Comparison of ENCODE assay signal across 12 cellular contexts in the genomic region with DNA sequence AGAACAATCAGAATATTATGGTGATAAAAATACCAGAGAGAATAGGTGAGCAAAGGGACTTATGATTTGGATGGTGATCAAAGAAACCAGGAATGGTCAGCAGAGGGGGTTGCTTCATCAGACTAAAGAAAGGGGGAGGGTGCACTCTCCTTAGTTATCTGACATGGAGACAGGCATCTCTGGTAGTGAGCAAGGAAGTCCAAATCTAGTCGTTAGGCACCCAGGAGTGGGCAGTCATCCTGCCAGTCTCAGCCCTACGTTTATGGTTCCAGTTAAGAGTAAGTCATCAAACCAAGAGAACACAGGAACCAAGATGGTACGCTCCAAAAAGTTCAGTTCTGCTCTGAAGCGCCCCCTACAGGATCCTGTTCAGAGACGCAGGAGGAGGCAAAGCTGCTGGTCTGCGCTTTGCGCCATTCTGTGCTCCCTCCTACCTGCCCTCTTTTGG. TPM values are rescaled to one million over a fixed set of nuclear protein-coding genes. Genes with fewer than 3 reads are reported as not detected.
A peak's percentile ranks its signal among the peaks of the same experiment; 100 is the strongest.
DNase-seq lines count a peak whose midpoint lies in the region; ATAC-seq, FAIRE-seq and TF ChIP-seq lines count a peak whose summit lies in the region.
"Had no signal": no experiment of that assay in that cellular context is flagged by ENCODE, and none has a peak within 500 bp of the region (broad histone marks: within the 10 kb centered on the region; RNA-seq: fewer than 3 reads in every experiment).

No MANE protein-coding gene starts in this region.

- ATAC-seq in left cardiac atrium (no peak), upper lobe of right lung (no peak)
- ATAC-seq: naive thymus-derived CD8-positive, alpha-beta T cell had no signal

- no peak overlapping the region for H3K23ac ChIP-seq in H1 (ENCODE audit: insufficient read length)

- H4K20me1 ChIP-seq in Karpas-422 (ENCODE audit: insufficient read depth, low read depth, low read length) (no peaks in the 10 kb centered on the region), H1 (replicated peaks in 1 of 2; ENCODE audit: control insufficient read depth in 1 of 2, insufficient read depth in 2 of 2, low read length in 2 of 2) (no peaks in the 10 kb centered on the region)

- TF ChIP-seq RAD21 in H1 (IDR thresholded peaks at IDR 0.05 in 1 of 2, conservative IDR thresholded peaks at IDR 0.05 in 1 of 2; ENCODE audit: low read depth in 2 of 2, low read length in 2 of 2), result peak in 1 of 2 experiments; percentile 42; a peak in 2 of 4 replicates

- H3K36me3 Mint-ChIP-seq in activated T-helper 2 cell treated with anti-CD3 and anti-CD28 coated beads, Interferon-gamma antibody, Interleukin-2, Interleukin-4, amounts not matched to agents 10 μg/mL and 5 μg/mL and 100 μg/mL, durations not matched to agents 14 hours and 24 hours and 36 hours (ENCODE audit: low read depth), result no peaks in the 10 kb centered on the region

- POLR2A ChIA-PET in H1 (lab: Charles Lee; ENCODE audit: partially characterized antibody), result interaction anchor here (1.0 kb wide), 4 partner anchors 10 to 184 kb away, joined by 3 to 4 read pairs (median 3); no protein-coding TSS in a partner anchor

- H2BK15ac ChIP-seq in H1 (ENCODE audit: low read length), result no peak overlapping the region

- H3K14ac ChIP-seq in H1 (ENCODE audit: insufficient read length), result no peak overlapping the region

- H2BK12ac ChIP-seq in H1 (ENCODE audit: low read depth, low read length), result peak overlapping the region; percentile 99

- DNase-seq in cardiac muscle cell (ENCODE audit: low read depth in 1 of 2, low spot score in 1 of 2) (peak in 1 of 2 donors; percentile 7), left cardiac atrium (no peak), Karpas-422 (peak; percentile 72), H1 (ENCODE audit: low read depth in 1 of 2, low spot score in 2 of 2) (peak; percentile 38 to 90), upper lobe of right lung (no peak), NCI-H2171 treated with DMSO at 0.1 percent for 48 hours (lab: John Stamatoyannopoulos, UW) (no peak), NCI-H187 treated with DMSO at 0.1 percent for 48 hours (lab: John Stamatoyannopoulos, UW) (no peak)
- DNase-seq in activated T-helper 2 cell treated with anti-CD3 and anti-CD28 coated beads, Interferon-gamma antibody, Interleukin-2, Interleukin-4, amounts not matched to agents 10 μg/mL and 5 μg/mL and 100 μg/mL, durations not matched to agents 14 hours and 24 hours and 36 hours (ENCODE audit: low spot score), result no peak
- DNase-seq: activated effector memory CD4-positive, alpha-beta T cell treated with anti-CD3 and anti-CD28 coated beads, Interleukin-2, amount 50 U/mL, for 16 hours; GF-D8; naive thymus-derived CD8-positive, alpha-beta T cell had no signal

- no peaks in the 10 kb centered on the region for H3K79me1 ChIP-seq in H1 (ENCODE audit: low read depth, low read length)

- H3K4me1 Mint-ChIP-seq in activated T-helper 2 cell treated with anti-CD3 and anti-CD28 coated beads, Interferon-gamma antibody, Interleukin-2, Interleukin-4, amounts not matched to agents 10 μg/mL and 5 μg/mL and 100 μg/mL, durations not matched to agents 14 hours and 24 hours and 36 hours (ENCODE audit: low read depth), result no peaks in the 10 kb centered on the region

- no peak for TF ChIP-seq POLR2A in H1 (IDR thresholded peaks at IDR 0.05; ENCODE audit: control extremely low read depth in 1 of 2, low read depth in 2 of 2, low read length in 2 of 2)

- H3K4ac ChIP-seq in H1 (replicated peaks; ENCODE audit: insufficient read length, low read depth, low read length), result no peak overlapping the region

- H4K91ac ChIP-seq in H1 (replicated peaks; ENCODE audit: insufficient read length, low read length), result no peak overlapping the region

- H2BK20ac ChIP-seq in H1 (ENCODE audit: low read length), result no peak overlapping the region

- no peak overlapping the region for H3K4me2 ChIP-seq in Karpas-422 (ENCODE audit: low read depth, low read length, poor library complexity, severe bottlenecking)
- peak overlapping the region; percentile 70 to 77 for H3K4me2 ChIP-seq in H1 (ENCODE audit: insufficient read depth in 1 of 2, low read depth in 2 of 2, low read length in 2 of 2)

- H3K23me2 ChIP-seq in H1 (ENCODE audit: low read depth, low read length), result peaks cover 4% of the 10 kb centered on the region

- H3K27me3 ChIP-seq in cardiac muscle cell, result no peaks in the 10 kb centered on the region
- H3K27me3 ChIP-seq in Karpas-422 (ENCODE audit: low read length), result no peaks in the 10 kb centered on the region
- no peaks in the 10 kb centered on the region for H3K27me3 ChIP-seq in H1 (replicated peaks in 1 of 4; ENCODE audit: control insufficient read depth in 3 of 4, extremely low read depth in 1 of 4, insufficient read depth in 3 of 4, low read length in 3 of 4)
- peaks cover 8% of the 10 kb centered on the region for H3K27me3 ChIP-seq in upper lobe of right lung

- TF ChIP-seq CTCF in cardiac muscle cell (IDR thresholded peaks at IDR 0.05; ENCODE audit: low read depth, low read length), result peak; percentile 31
- TF ChIP-seq CTCF in H1 (IDR thresholded peaks at IDR 0.05; ENCODE audit: control extremely low read depth in 1 of 3, insufficient read depth in 1 of 3, low read depth in 1 of 3, low read length in 3 of 3), result peak; percentile 69 to 93 (median 84)
- peak; percentile 9 for TF ChIP-seq CTCF in upper lobe of right lung (IDR thresholded peaks at IDR 0.05)

- H3K9me2 ChIP-seq in Karpas-422 (replicated peaks; ENCODE audit: insufficient read depth, low read length), result no peaks in the 10 kb centered on the region

- no peak overlapping the region for H3K4me3 Mint-ChIP-seq in activated T-helper 2 cell treated with anti-CD3 and anti-CD28 coated beads, Interferon-gamma antibody, Interleukin-2, Interleukin-4, amounts not matched to agents 10 μg/mL and 5 μg/mL and 100 μg/mL, durations not matched to agents 14 hours and 24 hours and 36 hours (ENCODE audit: low read depth)
- H3K4me3 Mint-ChIP-seq: naive thymus-derived CD8-positive, alpha-beta T cell had no signal

- peak overlapping the region; percentile 92 for H2BK5ac ChIP-seq in H1 (ENCODE audit: low read depth, low read length)

- no peak overlapping the region for H3K27ac Mint-ChIP-seq in activated T-helper 2 cell treated with anti-CD3 and anti-CD28 coated beads, Interferon-gamma antibody, Interleukin-2, Interleukin-4, amounts not matched to agents 10 μg/mL and 5 μg/mL and 100 μg/mL, durations not matched to agents 14 hours and 24 hours and 36 hours
- H3K27ac Mint-ChIP-seq: naive thymus-derived CD8-positive, alpha-beta T cell had no signal

- H3K27me3 Mint-ChIP-seq in activated T-helper 2 cell treated with anti-CD3 and anti-CD28 coated beads, Interferon-gamma antibody, Interleukin-2, Interleukin-4, amounts not matched to agents 10 μg/mL and 5 μg/mL and 100 μg/mL, durations not matched to agents 14 hours and 24 hours and 36 hours (ENCODE audit: low read depth), result peaks cover 44% of the 10 kb centered on the region

- no peak overlapping the region for H2AFZ ChIP-seq in Karpas-422 (ENCODE audit: low read length)
- H2AFZ ChIP-seq in H1 (ENCODE audit: low read length), result peak overlapping the region; percentile 99

- intact Hi-C loops in left cardiac atrium (cut with DNase I) (no loop called here), upper lobe of right lung (cut with DNase I) (no loop called here)
- intact Hi-C loops in activated T-helper 2 cell treated with anti-CD3 and anti-CD28 coated beads, Interferon-gamma antibody, Interleukin-2, Interleukin-4, amounts not matched to agents 10 μg/mL and 5 μg/mL and 100 μg/mL, durations not matched to agents 14 hours and 24 hours and 36 hours (cut with micrococcal nuclease), result no loop called here

- H3K79me2 ChIP-seq in Karpas-422 (ENCODE audit: low read length) (no peaks in the 10 kb centered on the region), H1 (ENCODE audit: control insufficient read depth in 1 of 2, insufficient read depth in 2 of 2, low read length in 2 of 2) (no peaks in the 10 kb centered on the region)

- no peak overlapping the region for H3K4me3 ChIP-seq in cardiac muscle cell
- H3K4me3 ChIP-seq in Karpas-422 (ENCODE audit: low read length), result no peak overlapping the region
- H3K4me3 ChIP-seq in H1 (ENCODE audit: extremely low read depth in 1 of 4, insufficient read depth in 2 of 4, low read depth in 3 of 4, low read length in 4 of 4), result peak overlapping the region in 2 of 4 experiments; percentile 25 to 45; a peak in 3 of 8 replicates
- no peak overlapping the region for H3K4me3 ChIP-seq in upper lobe of right lung
- H3K4me3 ChIP-seq: SJSA1 had no signal

- H3K18ac ChIP-seq in H1 (ENCODE audit: extremely low read depth, low read length), result peak overlapping the region; percentile 95

- FAIRE-seq in H1 (lab: Jason Lieb, UNC), result peak; percentile 84

- H3K9me3 Mint-ChIP-seq in activated T-helper 2 cell treated with anti-CD3 and anti-CD28 coated beads, Interferon-gamma antibody, Interleukin-2, Interleukin-4, amounts not matched to agents 10 μg/mL and 5 μg/mL and 100 μg/mL, durations not matched to agents 14 hours and 24 hours and 36 hours, result no peaks in the 10 kb centered on the region

- no peak overlapping the region for H3K56ac ChIP-seq in H1 (replicated peaks; ENCODE audit: insufficient read length, low read depth, low read length)

- H3K4me1 ChIP-seq in cardiac muscle cell (ENCODE audit: low read depth), result no peaks in the 10 kb centered on the region
- H3K4me1 ChIP-seq in Karpas-422 (ENCODE audit: low read length), result no peaks in the 10 kb centered on the region
- peaks cover 0 to 5% (median 0%) of the 10 kb centered on the region in 4 experiments; a peak in 3 of 7 replicates for H3K4me1 ChIP-seq in H1 (replicated peaks in 1 of 4; ENCODE audit: control insufficient read depth in 3 of 4, insufficient read depth in 4 of 4, low read length in 3 of 4)
- peaks cover 10% of the 10 kb centered on the region for H3K4me1 ChIP-seq in upper lobe of right lung

- H3K36me3 ChIP-seq in cardiac muscle cell (no peaks in the 10 kb centered on the region), Karpas-422 (ENCODE audit: insufficient read depth, low read length) (no peaks in the 10 kb centered on the region), H1 (ENCODE audit: control insufficient read depth in 2 of 4, insufficient read depth in 4 of 4, low read length in 3 of 4) (no peaks in the 10 kb centered on the region), upper lobe of right lung (no peaks in the 10 kb centered on the region)
- H3K36me3 ChIP-seq: SJSA1 had no signal

- H4K5ac ChIP-seq in H1 (ENCODE audit: insufficient read length, low read depth, low read length), result peak overlapping the region; percentile 72

- peak in 1 of 2 experiments; percentile 97; a peak in 2 of 3 replicates for TF ChIP-seq EP300 in H1 (IDR thresholded peaks at IDR 0.05; ENCODE audit: borderline replicate concordance in 1 of 2, low read depth in 2 of 2, low read length in 2 of 2)

- no peak overlapping the region for H3K27ac ChIP-seq in cardiac muscle cell
- H3K27ac ChIP-seq in Karpas-422 (ENCODE audit: low read length), result no peak overlapping the region
- peak overlapping the region; percentile 84 for H3K27ac ChIP-seq in H1 (ENCODE audit: low read depth, low read length)
- no peak overlapping the region for H3K27ac ChIP-seq in upper lobe of right lung
- H3K27ac ChIP-seq: SJSA1 had no signal

- H3K9ac ChIP-seq in Karpas-422 (ENCODE audit: low read length) (no peak overlapping the region), H1 (replicated peaks in 1 of 4; ENCODE audit: extremely low read depth in 1 of 4, low read depth in 3 of 4, low read length in 3 of 4) (peak overlapping the region in 3 of 4 experiments; percentile 42 to 71 (median 69); a peak in 4 of 7 replicates)

- H2BK120ac ChIP-seq in H1 (replicated peaks; ENCODE audit: low read depth, low read length), result no peak overlapping the region

- CTCF ChIA-PET in H1 (lab: Charles Lee; ENCODE audit: partially characterized antibody), result interaction anchor here (0.6 to 3.1 kb wide), 23 partner anchors 9 to 311 kb away, joined by 3 to 14 read pairs (median 4); no protein-coding TSS in a partner anchor

- H3K9me3 ChIP-seq in cardiac muscle cell (ENCODE audit: low read depth) (no peaks in the 10 kb centered on the region), Karpas-422 (ENCODE audit: low read length) (no peaks in the 10 kb centered on the region), H1 (ENCODE audit: insufficient read depth in 2 of 2, low read depth in 1 of 2, low read length in 1 of 2) (no peaks in the 10 kb centered on the region), upper lobe of right lung (no peaks in the 10 kb centered on the region)
- H3K9me3 ChIP-seq: SJSA1 had no signal

- no peak overlapping the region; the same call in 1 of the 2 replicates for H2AK5ac ChIP-seq in H1 (ENCODE audit: low read depth, low read length)

- H4K8ac ChIP-seq in H1 (ENCODE audit: extremely low read depth, insufficient read depth, low read length), result peak overlapping the region; percentile 84; the same call in 1 of the 2 replicates

- WGBS in H1 (ENCODE audit: extremely low coverage in 1 of 2, insufficient coverage in 1 of 2, insufficient read length in 1 of 2, insufficient replicate concordance in 2 of 2, low coverage in 1 of 2, low lambda C conversion rate in 2 of 2, missing lambda C conversion rate in 1 of 2), 2 experiments, result 40% methylated on average over 7 of the region's 7 CpGs; no CpG with 5 or more reads in 1 of the 2 experiments

RNA-seq across cellular contexts. Expression of gene EBNA1BP2, which starts 28.6 kb away (rescaled TPM):
- total RNA-seq in cardiac muscle cell (48.2 and 62.5 TPM in 2 replicates), left cardiac atrium (10 to 100 TPM; 26.3 to 37.0 TPM), upper lobe of right lung (28.1 TPM)
- polyA plus RNA-seq in cardiac muscle cell (60.0 and 65.0 TPM in 2 replicates), H1 (2011; rRNA removed) (31.0 and 46.0 TPM in 2 replicates)
- 59.5 and 87.6 TPM in 2 replicates for total RNA-seq in Karpas-422 (2014; rRNA removed; shearing (Covaris generic); ENCODE audit: low replicate concordance)
- total RNA-seq in H1 (2021; fragmentation: NEBNext Ultra II Directional; extraction: Animal tissue kit (Norgen Biotek cat#: 25700)), result 102 and 104 TPM in 2 replicates
- 66.3 TPM for polyA plus RNA-seq in H1 (2011; cell fraction: cytosol; rRNA removed)
- 60.5 TPM for polyA plus RNA-seq in H1 (2011; cell fraction: nucleus; rRNA removed)
- 105 to 125 TPM (median 112 TPM) in 4 replicates for polyA plus RNA-seq in H1 (2012, experiment 1 of 2)
- 34.5 TPM for polyA plus RNA-seq in H1 (2012, experiment 2 of 2)
- polyA plus RNA-seq in H1 (2013, experiment 1 of 2), result 128 TPM
- polyA plus RNA-seq in H1 (2013, experiment 2 of 2), result 128 TPM
- 25.7 and 31.5 TPM in 2 replicates for polyA minus RNA-seq in H1 (2011; rRNA and poly(A)+ RNA removed)
- polyA minus RNA-seq in H1 (2011; cell fraction: cytosol; rRNA and poly(A)+ RNA removed), result 28.8 TPM
- 31.6 TPM for polyA minus RNA-seq in H1 (2011; cell fraction: nucleus; rRNA and poly(A)+ RNA removed)
- total RNA-seq in activated T-helper 2 cell treated with anti-CD3 and anti-CD28 coated beads, Interferon-gamma antibody, Interleukin-2, Interleukin-4, amounts not matched to agents 10 μg/mL and 5 μg/mL and 100 μg/mL, durations not matched to agents 14 hours and 24 hours and 36 hours, result 102 and 104 TPM in 2 replicates

RNA-seq across cellular contexts. Expression of gene CFAP57, which starts 28.7 kb away (rescaled TPM):
- 0.11 TPM in 1 of 2 replicates, not detected in the other for total RNA-seq in cardiac muscle cell
- polyA plus RNA-seq in cardiac muscle cell, result 0.09 and 0.72 TPM in 2 replicates
- under 1 TPM in 1 of 2 donors, not detected in 1; 0.13 TPM for total RNA-seq in left cardiac atrium
- total RNA-seq in Karpas-422 (2014; rRNA removed; shearing (Covaris generic); ENCODE audit: low replicate concordance), result not detected in 2 replicates
- total RNA-seq in H1 (2021; fragmentation: NEBNext Ultra II Directional; extraction: Animal tissue kit (Norgen Biotek cat#: 25700)), result 0.23 and 0.80 TPM in 2 replicates
- 0.20 and 0.36 TPM in 2 replicates for polyA plus RNA-seq in H1 (2011; rRNA removed)
- polyA plus RNA-seq in H1 (2011; cell fraction: cytosol; rRNA removed), result 0.21 TPM
- polyA plus RNA-seq in H1 (2011; cell fraction: nucleus; rRNA removed), result 0.46 TPM
- polyA plus RNA-seq in H1 (2012, experiment 1 of 2), result 0.16 to 1.2 TPM (median 0.36 TPM) in 4 replicates
- not detected for polyA plus RNA-seq in H1 (2012, experiment 2 of 2)
- polyA plus RNA-seq in H1 (2013, experiment 1 of 2), result 0.14 TPM
- polyA plus RNA-seq in H1 (2013, experiment 2 of 2), result 0.13 TPM
- 0.38 and 0.39 TPM in 2 replicates for polyA minus RNA-seq in H1 (2011; rRNA and poly(A)+ RNA removed)
- not detected for polyA minus RNA-seq in H1 (2011; cell fraction: cytosol; rRNA and poly(A)+ RNA removed)
- 1.5 TPM for polyA minus RNA-seq in H1 (2011; cell fraction: nucleus; rRNA and poly(A)+ RNA removed)
- total RNA-seq in upper lobe of right lung, result 0.17 TPM
- 0.11 and 0.16 TPM in 2 replicates for total RNA-seq in activated T-helper 2 cell treated with anti-CD3 and anti-CD28 coated beads, Interferon-gamma antibody, Interleukin-2, Interleukin-4, amounts not matched to agents 10 μg/mL and 5 μg/mL and 100 μg/mL, durations not matched to agents 14 hours and 24 hours and 36 hours
- total RNA-seq: naive thymus-derived CD8-positive, alpha-beta T cell had no signal

Comparison
In these comparisons a context has a peak if more than half of its experiments do, and no peak if none do; other contexts are left out.
1. DNase-seq: peak in Karpas-422 (single experiment) and H1 (2 of 2); none in left cardiac atrium (single experiment), upper lobe of right lung (single experiment), activated T-helper 2 cell treated with anti-CD3 and anti-CD28 coated beads, Interferon-gamma antibody, Interleukin-2, Interleukin-4, amounts not matched to agents 10 μg/mL and 5 μg/mL and 100 μg/mL, durations not matched to agents 14 hours and 24 hours and 36 hours (single experiment), NCI-H2171 treated with DMSO at 0.1 percent for 48 hours (single experiment) and NCI-H187 treated with DMSO at 0.1 percent for 48 hours (single experiment).
2. CTCF ChIP-seq: peak in every context shown above with its lines; median percentile 84 in H1; 31 in cardiac muscle cell; 9 in upper lobe of right lung.